In the genomic region with DNA sequence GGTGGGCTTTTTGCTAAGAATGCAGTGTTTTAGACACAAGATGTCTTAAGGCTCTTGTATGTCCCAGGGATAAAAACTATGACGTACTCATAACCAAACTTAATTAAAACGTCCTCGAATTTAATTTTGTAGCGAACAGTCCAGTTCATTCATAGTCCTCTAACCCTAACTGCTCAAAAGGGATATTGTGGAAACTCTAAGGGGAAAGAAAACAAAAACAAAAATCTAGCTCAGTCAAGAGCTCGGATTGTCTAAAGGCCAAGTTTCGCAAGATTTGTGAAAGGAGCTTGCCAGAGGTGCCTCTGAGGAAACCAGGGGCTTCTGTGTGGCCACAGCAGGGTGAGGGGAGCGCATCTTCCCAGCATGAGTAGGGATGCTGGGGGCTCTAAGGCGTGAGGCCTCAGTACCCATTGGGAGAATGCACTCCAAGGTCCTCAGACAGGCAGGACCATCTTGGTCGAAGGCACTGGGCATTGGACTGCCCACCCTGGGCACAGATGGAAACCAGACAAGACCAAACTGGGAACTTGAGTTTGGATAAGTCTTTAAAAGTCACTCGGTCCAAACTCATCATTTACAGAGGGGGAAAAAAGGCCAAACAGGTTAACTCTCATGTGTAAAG, we compare ENCODE assay signal across 24 cellular contexts.
DNase-seq lines count a peak whose midpoint lies in the region; ATAC-seq, FAIRE-seq and TF ChIP-seq lines count a peak whose summit lies in the region.
"Had no signal": no experiment of that assay in that cellular context is flagged by ENCODE, and none has a peak within 500 bp of the region (broad histone marks: within the 10 kb centered on the region; RNA-seq: fewer than 3 reads in every experiment).

No MANE protein-coding gene starts in this region.

- H3K27ac ChIP-seq in cingulate gyrus (ENCODE audit: low read depth, low read length): peak overlapping the region; percentile 24
- peak overlapping the region in 3 of 4 donors; percentile 52 to 80 (median 69) for H3K27ac ChIP-seq in tibial nerve
- H3K27ac ChIP-seq in upper lobe of right lung: no peak overlapping the region
- H3K27ac ChIP-seq: SJSA1, transverse colon had no signal

- no peak for FAIRE-seq in D721Med (lab: Jason Lieb, UNC)
- FAIRE-seq: keratinocyte had no signal

- WGBS in tibial nerve, 2 donors: 28 to 48% methylated on average over 10 of the region's 10 CpGs

- no peaks in the 10 kb centered on the region for H3K9me3 ChIP-seq in tibial nerve
- no peaks in the 10 kb centered on the region for H3K9me3 ChIP-seq in upper lobe of right lung
- H3K9me3 ChIP-seq: SJSA1, transverse colon had no signal

- H3K27me3 ChIP-seq in tibial nerve: no peaks in the 10 kb centered on the region
- no peaks in the 10 kb centered on the region for H3K27me3 ChIP-seq in upper lobe of right lung
- H3K27me3 ChIP-seq: SJSA1, transverse colon had no signal

- DNase-seq in Right ventricle myocardium inferior (ENCODE audit: missing footprints) (no peak), left cardiac atrium (no peak), left ventricle myocardium superior (peak; percentile 26), tibial nerve (ENCODE audit: low spot score in 2 of 2) (no peak), upper lobe of right lung (no peak), D721Med (ENCODE audit: insufficient read length, low spot score) (no peak), COLO668 (lab: John Stamatoyannopoulos, UW; ENCODE audit: unreplicated experiment) (no peak)
- DNase-seq: activated CD4-positive, alpha-beta T cell treated with anti-CD3 and anti-CD28 coated beads, Interleukin-2, amount 10 ng/mL, durations not matched to agents 24 days and 14 days; activated CD8-positive, alpha-beta memory T cell treated with anti-CD3 and anti-CD28 coated beads, Interleukin-2, amount 50 U/mL, for 4 hours; activated gamma-delta T cell treated with Interleukin-2 at 50 U/mL for 16 hours; dermis blood vessel endothelial cell; foreskin fibroblast; H9; KBM-7; naive B cell; NCI-H146; NK-92 treated with Interleukin-12 subunit alpha and Interleukin-12 subunit beta, amount 100 ng/mL, for 24 hours; stimulated activated CD4-positive, alpha-beta T cell treated with anti-CD3 and anti-CD28 coated beads, Interleukin-4, amount 100 ng/mL, for 24 hours; stimulated activated naive CD8-positive, alpha-beta T cell treated with anti-CD3 and anti-CD28 coated beads, Interleukin-15, amount 100 ng/mL, for 72 hours; transverse colon had no signal

- intact Hi-C loops in Right ventricle myocardium inferior (cut with DNase I): loop anchor here (5.0 kb wide), 1 partner anchor 50 kb away; no protein-coding TSS in a partner anchor
- intact Hi-C loops in left cardiac atrium (cut with DNase I): no loop called here
- intact Hi-C loops in left ventricle myocardium superior (cut with micrococcal nuclease): no loop called here
- intact Hi-C loops in upper lobe of right lung (cut with DNase I): no loop called here

- TF ChIP-seq EP300 in tibial nerve (IDR thresholded peaks at IDR 0.05): peak in 1 of 2 donors; percentile 57

- H3K4me3 ChIP-seq in tibial nerve (no peak overlapping the region), upper lobe of right lung (no peak overlapping the region)
- H3K4me3 ChIP-seq: SJSA1, transverse colon had no signal

- H3K36me3 ChIP-seq in tibial nerve (peaks cover 0 to 68% (median 5%) of the 10 kb centered on the region in 3 donors), upper lobe of right lung (peaks cover 98% of the 10 kb centered on the region)

- ATAC-seq in Right ventricle myocardium inferior: peak; percentile 47
- no peak for ATAC-seq in left cardiac atrium
- ATAC-seq in left ventricle myocardium superior: peak; percentile 14
- ATAC-seq in upper lobe of right lung: no peak
- ATAC-seq: Panc1; stimulated activated naive CD8-positive, alpha-beta T cell treated with anti-CD3 and anti-CD28 coated beads, Interleukin-15, amount 100 ng/mL, for 72 hours had no signal

- TF ChIP-seq CTCF in tibial nerve (IDR thresholded peaks at IDR 0.05) (no peak), upper lobe of right lung (IDR thresholded peaks at IDR 0.05) (no peak), D721Med (IDR thresholded peaks at IDR 0.05; ENCODE audit: insufficient read depth, missing control alignments) (no peak)

- no peak for TF ChIP-seq POLR2A in tibial nerve (IDR thresholded peaks at IDR 0.05)

- H3K4me1 ChIP-seq in tibial nerve (peaks cover 0 to 30% (median 14%) of the 10 kb centered on the region in 4 donors), upper lobe of right lung (peaks cover 6% of the 10 kb centered on the region)
- H3K4me1 ChIP-seq: SJSA1, transverse colon had no signal

Comparison
In these comparisons a context has a peak if more than half of its experiments do, and no peak if none do; other contexts are left out.
1. ATAC-seq: peak in Right ventricle myocardium inferior (single experiment) and left ventricle myocardium superior (single experiment); none in left cardiac atrium (0 of 2) and upper lobe of right lung (single experiment).